Comparison of ENCODE assay signal across 22 cellular contexts in the genomic region with DNA sequence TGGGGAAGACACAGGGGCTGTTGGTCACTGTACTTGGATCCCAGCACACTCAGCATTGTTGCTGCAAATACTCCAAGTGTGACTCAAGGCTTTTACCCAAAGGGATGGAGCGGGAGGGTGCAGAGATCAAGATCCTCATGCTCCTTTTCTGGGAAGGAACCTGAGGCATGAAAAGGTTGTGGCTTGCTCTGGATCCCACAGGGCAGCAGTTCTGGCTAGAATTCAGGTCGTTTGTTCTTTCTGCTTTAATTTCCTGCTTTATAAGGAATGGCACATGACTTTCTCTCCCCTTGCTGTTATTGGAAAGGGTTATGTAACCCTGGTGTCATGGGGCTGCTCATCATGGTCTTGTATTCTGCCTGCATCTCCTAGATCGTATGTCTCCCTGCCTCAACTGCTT.
A peak's percentile ranks its signal among the peaks of the same experiment; 100 is the strongest.
DNase-seq lines count a peak whose midpoint lies in the region; ATAC-seq, FAIRE-seq and TF ChIP-seq lines count a peak whose summit lies in the region.
"Had no signal": no experiment of that assay in that cellular context is flagged by ENCODE, and none has a peak within 500 bp of the region (broad histone marks: within the 10 kb centered on the region; RNA-seq: fewer than 3 reads in every experiment).

No MANE protein-coding gene starts in this region.

- no peaks in the 10 kb centered on the region for H3K4me1 ChIP-seq in GM23248 (ENCODE audit: insufficient read depth)
- H3K4me1 ChIP-seq in endothelial cell of umbilical vein (ENCODE audit: control insufficient read depth, extremely low read depth, insufficient read depth, low read length): no peaks in the 10 kb centered on the region
- H3K4me1 ChIP-seq: Peyer's patch had no signal

- intact Hi-C loops in endothelial cell of umbilical vein (cut with micrococcal nuclease): no loop called here

- in situ Hi-C loops in GM23248 (cut with MboI): no loop called here

- DNase-seq in GM23248 (peak; percentile 41), T1000 (lab: John Stamatoyannopoulos, UW) (peak; percentile 18), endothelial cell of umbilical vein (ENCODE audit: low read depth, low spot score) (peak; percentile 10), stromal cell of bone marrow (ENCODE audit: low read depth) (peak; percentile 6), islet precursor cell (no peak), left lobe of liver (ENCODE audit: low spot score) (no peak)
- DNase-seq: ACHN; CD4-positive, alpha-beta T cell; DMS53; GOT3; HFFc6; MM.1S; NCI-H1092 treated with DMSO at 0.1 percent for 48 hours; NCI-H2227 treated with DMSO at 0.1 percent for 48 hours; NCI-H524 treated with DMSO at 0.1 percent for 48 hours; Peyer's patch; SK-N-SH had no signal

- WGBS in GM23248 (ENCODE audit: low coverage in 1 of 2, low lambda C conversion rate in 2 of 2, missing lambda C conversion rate in 2 of 2), 2 experiments: 59 to 67% methylated on average over 3 of the region's 3 CpGs

- CTCF ChIA-PET in endothelial cell of umbilical vein (lab: Charles Lee): no interaction called here

- TF ChIP-seq CTCF in endothelial cell of umbilical vein (IDR thresholded peaks at IDR 0.05; ENCODE audit: extremely low read depth in 1 of 2, insufficient read depth in 1 of 2, low read depth in 1 of 2, low read length in 2 of 2): no peak

- H2AFZ ChIP-seq in GM23248: no peak overlapping the region
- no peak overlapping the region for H2AFZ ChIP-seq in endothelial cell of umbilical vein (ENCODE audit: low read depth, low read length)

- H3K4me3 ChIP-seq in GM23248 (no peak overlapping the region), endothelial cell of umbilical vein (replicated peaks in 1 of 3; ENCODE audit: insufficient read depth in 1 of 3, low read depth in 1 of 3, low read length in 3 of 3) (no peak overlapping the region)
- H3K4me3 ChIP-seq: GM12878, Peyer's patch had no signal

- H4K20me1 ChIP-seq in GM23248 (ENCODE audit: insufficient read depth) (no peaks in the 10 kb centered on the region), endothelial cell of umbilical vein (replicated peaks; ENCODE audit: control insufficient read depth, extremely low read depth, insufficient read depth, low read length) (no peaks in the 10 kb centered on the region)

- H3K27me3 ChIP-seq in GM23248 (replicated peaks; ENCODE audit: insufficient read depth): no peaks in the 10 kb centered on the region; the same call in 1 of the 2 replicates
- no peaks in the 10 kb centered on the region for H3K27me3 ChIP-seq in endothelial cell of umbilical vein (ENCODE audit: control insufficient read depth in 2 of 2, insufficient read depth in 2 of 2, low read length in 2 of 2)
- H3K27me3 ChIP-seq: Peyer's patch had no signal

- TF ChIP-seq POLR2A in endothelial cell of umbilical vein (IDR thresholded peaks at IDR 0.05; ENCODE audit: low read depth, low read length): no peak

- H3F3A ChIP-seq in GM23248 (ENCODE audit: insufficient read depth): no peaks in the 10 kb centered on the region

- no peaks in the 10 kb centered on the region for H3K36me3 ChIP-seq in GM23248 (ENCODE audit: low read depth)
- no peaks in the 10 kb centered on the region for H3K36me3 ChIP-seq in endothelial cell of umbilical vein (ENCODE audit: control insufficient read depth in 2 of 2, extremely low read depth in 1 of 2, insufficient read depth in 2 of 2, low read length in 2 of 2)
- H3K36me3 ChIP-seq: Peyer's patch had no signal

- no peaks in the 10 kb centered on the region for H3K9me2 ChIP-seq in GM23248 (ENCODE audit: insufficient read depth)
- H3K9me2 ChIP-seq: SK-N-SH had no signal

- H3K9me1 ChIP-seq in endothelial cell of umbilical vein (replicated peaks; ENCODE audit: control insufficient read depth, extremely low read depth, insufficient read depth, low read length): no peaks in the 10 kb centered on the region

- H3K9ac ChIP-seq in GM23248 (no peak overlapping the region), endothelial cell of umbilical vein (replicated peaks; ENCODE audit: extremely low read depth, insufficient read depth, low read length) (no peak overlapping the region)
- H3K9ac ChIP-seq: KMS-11, SK-N-SH had no signal

- H3K4me2 ChIP-seq in GM23248 (ENCODE audit: unreplicated experiment) (no peak overlapping the region), endothelial cell of umbilical vein (ENCODE audit: insufficient read depth, low read length) (no peak overlapping the region)
- H3K4me2 ChIP-seq: KMS-11, SK-N-SH had no signal

- no peak overlapping the region for H3K27ac ChIP-seq in GM23248
- H3K27ac ChIP-seq in endothelial cell of umbilical vein (ENCODE audit: insufficient read depth, low read depth, low read length): no peak overlapping the region
- H3K27ac ChIP-seq: KMS-11, Peyer's patch had no signal

- H3K79me2 ChIP-seq in GM23248 (ENCODE audit: insufficient read depth): no peaks in the 10 kb centered on the region
- no peaks in the 10 kb centered on the region for H3K79me2 ChIP-seq in endothelial cell of umbilical vein (ENCODE audit: control insufficient read depth, insufficient read depth, low read length)

- H3K9me3 ChIP-seq in GM23248 (ENCODE audit: low read depth): no peaks in the 10 kb centered on the region
- no peaks in the 10 kb centered on the region for H3K9me3 ChIP-seq in endothelial cell of umbilical vein (replicated peaks; ENCODE audit: control insufficient read depth, insufficient read depth, low read length)
- H3K9me3 ChIP-seq: Peyer's patch, SK-N-SH had no signal

- ATAC-seq in GM18873 (IDR thresholded peaks at IDR 0.05; ENCODE audit: low FRiP score, unreplicated experiment): no peak
- ATAC-seq in left lobe of liver: no peak
- ATAC-seq: GM12878, Right ventricle myocardium inferior had no signal

- no peak for FAIRE-seq in endothelial cell of umbilical vein (lab: Jason Lieb, UNC)
- FAIRE-seq: G401.6, GM12878 had no signal

- no TSS peak for BruUV-seq in endothelial cell of umbilical vein (replicated peaks; lab: Mats Ljungman, UMichigan)

- POLR2A ChIA-PET in endothelial cell of umbilical vein (lab: Charles Lee): interaction anchor here (0.5 kb wide), 1 partner anchor 104 kb away, joined by 3 read pairs; no protein-coding TSS in a partner anchor

- dilution Hi-C loops in endothelial cell of umbilical vein (cut with MboI; ENCODE audit: extremely low pct_ligation_motif_present, low sequenced_read_pairs): no loop called here

TF ChIP-seq in endothelial cell of umbilical vein, 7 proteins besides CTCF, POLR2A, EP300 and RAD21:
- TF ChIP-seq FOS (IDR thresholded peaks at IDR 0.05; ENCODE audit: borderline replicate concordance, insufficient read depth, low read length) (no peak), JUN (IDR thresholded peaks at IDR 0.05; ENCODE audit: borderline replicate concordance, insufficient read depth, insufficient read length, low read depth) (no peak)
TF ChIP-seq in endothelial cell of umbilical vein: peak in this region for 0.

Comparison
In these comparisons a context has a peak if more than half of its experiments do, and no peak if none do; other contexts are left out.
1. DNase-seq: peak in GM23248 (single experiment), T1000 (single experiment), endothelial cell of umbilical vein (single experiment) and stromal cell of bone marrow (single experiment); none in islet precursor cell (single experiment) and left lobe of liver (single experiment).